Comparison of ENCODE assay signal across 15 cellular contexts in the genomic region with DNA sequence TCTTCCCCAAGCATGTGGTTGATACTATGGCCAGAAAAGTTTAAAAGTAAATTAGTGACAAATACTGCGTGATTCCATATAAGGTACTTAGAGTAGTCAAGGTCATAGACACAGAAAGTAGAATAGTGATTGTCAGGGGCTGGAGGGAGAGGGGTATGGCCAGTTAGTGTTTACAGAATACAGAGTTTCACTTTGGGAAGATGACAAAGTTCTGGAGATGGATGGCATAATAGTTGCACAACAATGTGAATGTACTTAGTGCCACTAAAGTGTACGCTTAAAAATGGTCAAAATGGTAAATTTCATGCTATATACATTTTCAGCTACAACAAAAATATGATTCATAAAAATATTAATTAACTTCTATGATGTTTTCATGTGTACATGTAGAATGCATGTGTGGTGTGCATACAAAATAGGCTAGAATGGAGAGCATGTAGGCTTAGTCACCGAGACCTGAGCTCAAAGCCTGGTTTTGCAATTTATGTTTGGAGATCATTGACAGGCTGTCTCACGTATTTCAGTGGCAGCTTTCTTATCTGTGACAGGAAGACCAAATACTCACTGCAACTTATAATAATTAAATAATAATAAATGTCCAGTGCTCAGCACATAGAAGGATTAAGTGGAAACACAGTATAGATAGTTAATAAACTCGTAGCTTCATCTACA.
"Had no signal": no experiment of that assay in that cellular context is flagged by ENCODE, and none has a peak within 500 bp of the region (broad histone marks: within the 10 kb centered on the region; RNA-seq: fewer than 3 reads in every experiment).

No MANE protein-coding gene starts in this region.

- DNase-seq: activated CD4-positive, alpha-beta T cell treated with anti-CD3 and anti-CD28 coated beads, Interleukin-2, amount 50 U/mL, for 4 hours; activated naive CD4-positive, alpha-beta T cell treated with anti-CD3 and anti-CD28 coated beads, Interleukin-2, amount 50 U/mL, for 16 hours; activated T-cell treated with anti-CD3 and anti-CD28 coated beads, Interleukin-2, amount 50 U/mL, for 1 hour; central memory CD4-positive, alpha-beta T cell; effector memory CD8-positive, alpha-beta T cell; erythroblast; immature natural killer cell; left ventricle myocardium superior; stimulated activated CD4-positive, alpha-beta T cell treated with anti-CD3 and anti-CD28 coated beads, Interleukin-4, amount 100 ng/mL, for 4 hours; stomach; T-helper 2 cell; tibial artery had no signal

- ATAC-seq: activated CD4-positive, CD25-positive, alpha-beta regulatory T cell treated with anti-CD3 and anti-CD28 coated beads, Interleukin-2, amount 50 U/mL, for 24 hours; effector memory CD8-positive, alpha-beta T cell; left ventricle myocardium superior had no signal

- H3K27ac ChIP-seq: adrenal gland, stomach, tibial artery, vagina had no signal

- H3K27me3 ChIP-seq: adrenal gland, stomach, tibial artery, vagina had no signal

- H3K36me3 ChIP-seq: adrenal gland, stomach, tibial artery, vagina had no signal

- H3K4me3 ChIP-seq: adrenal gland, stomach, tibial artery, vagina had no signal
